ENCODE assay signal across 13 cellular contexts in genomic region chr3:120773932-120774331, GRCh38. TPM values are rescaled to one million over a fixed set of nuclear protein-coding genes. Genes with fewer than 3 reads are reported as not detected.
DNase-seq lines count a peak whose midpoint lies in the region; ATAC-seq lines count a peak whose summit lies in the region.
"Had no signal": no experiment of that assay in that cellular context is flagged by ENCODE, and none has a peak within 500 bp of the region (broad histone marks: within the 10 kb centered on the region; RNA-seq: fewer than 3 reads in every experiment).

No MANE protein-coding gene starts in this region.

- no peaks in the 10 kb centered on the region for H3K9me3 Mint-ChIP-seq in activated naive CD8-positive, alpha-beta T cell treated with anti-CD3 and anti-CD28 coated beads, Interleukin-2, amount 50 U/mL, for 24 hours
- H3K9me3 Mint-ChIP-seq in activated CD4-positive, alpha-beta memory T cell treated with anti-CD3 and anti-CD28 coated beads for 36 hours = no peaks in the 10 kb centered on the region
- H3K9me3 Mint-ChIP-seq: central memory CD8-positive, alpha-beta T cell; nephron had no signal

- peak; percentile 89 for ATAC-seq in GM21381 (IDR thresholded peaks at IDR 0.05; ENCODE audit: unreplicated experiment)
- ATAC-seq in HG03108 (IDR thresholded peaks at IDR 0.05; ENCODE audit: unreplicated experiment) = peak; percentile 69
- peak; percentile 96 for ATAC-seq in activated naive CD8-positive, alpha-beta T cell treated with anti-CD3 and anti-CD28 coated beads, Interleukin-2, amount 50 U/mL, for 24 hours

- peaks cover 16% of the 10 kb centered on the region for H3K36me3 Mint-ChIP-seq in activated naive CD8-positive, alpha-beta T cell treated with anti-CD3 and anti-CD28 coated beads, Interleukin-2, amount 50 U/mL, for 24 hours (ENCODE audit: low read depth)
- peaks cover 11% of the 10 kb centered on the region for H3K36me3 Mint-ChIP-seq in activated CD4-positive, alpha-beta memory T cell treated with anti-CD3 and anti-CD28 coated beads for 36 hours

- CTCF ChIA-PET in activated CD4-positive, alpha-beta memory T cell treated with anti-CD3 and anti-CD28 coated beads for 36 hours (lab: Charles Lee) = no interaction called here

- no peaks in the 10 kb centered on the region for H3K27me3 Mint-ChIP-seq in activated naive CD8-positive, alpha-beta T cell treated with anti-CD3 and anti-CD28 coated beads, Interleukin-2, amount 50 U/mL, for 24 hours
- no peaks in the 10 kb centered on the region for H3K27me3 Mint-ChIP-seq in activated CD4-positive, alpha-beta memory T cell treated with anti-CD3 and anti-CD28 coated beads for 36 hours
- H3K27me3 Mint-ChIP-seq: central memory CD8-positive, alpha-beta T cell had no signal

- DNase-seq in EH (ENCODE audit: low read depth) (peak; percentile 44), cortex of kidney (lab: John Stamatoyannopoulos, UW) (no peak), NCI-H2029 treated with DMSO at 0.1 percent for 48 hours (lab: John Stamatoyannopoulos, UW) (no peak), COR-L47 (lab: John Stamatoyannopoulos, UW) (no peak)
- no peak for DNase-seq in activated naive CD8-positive, alpha-beta T cell treated with anti-CD3 and anti-CD28 coated beads, Interleukin-2, amount 50 U/mL, for 24 hours
- DNase-seq in activated CD4-positive, alpha-beta memory T cell treated with anti-CD3 and anti-CD28 coated beads for 36 hours = no peak
- DNase-seq: C1 segment of cervical spinal cord; Karpas-422; stimulated activated CD4-positive, alpha-beta T cell treated with anti-CD3 and anti-CD28 coated beads, Interleukin-4, amount 100 ng/mL, for 4 hours had no signal

- POLR2A ChIA-PET in activated CD4-positive, alpha-beta memory T cell treated with anti-CD3 and anti-CD28 coated beads for 36 hours (lab: Charles Lee) = interaction anchor here (0.6 kb wide), 2 partner anchors 176 to 178 kb away, joined by 3 read pairs; no protein-coding TSS in a partner anchor

- intact Hi-C loops in activated CD4-positive, alpha-beta memory T cell treated with anti-CD3 and anti-CD28 coated beads for 36 hours (cut with micrococcal nuclease) = loop anchor here (1.0 kb wide), 1 partner anchor 32 kb away; the partner anchor contains the start of genes GTF2E1 and RABL3

- H3K27ac Mint-ChIP-seq in activated naive CD8-positive, alpha-beta T cell treated with anti-CD3 and anti-CD28 coated beads, Interleukin-2, amount 50 U/mL, for 24 hours = no peak overlapping the region
- no peak overlapping the region for H3K27ac Mint-ChIP-seq in activated CD4-positive, alpha-beta memory T cell treated with anti-CD3 and anti-CD28 coated beads for 36 hours
- H3K27ac Mint-ChIP-seq: nephron had no signal

- no peak overlapping the region for H3K4me3 Mint-ChIP-seq in activated naive CD8-positive, alpha-beta T cell treated with anti-CD3 and anti-CD28 coated beads, Interleukin-2, amount 50 U/mL, for 24 hours
- no peak overlapping the region for H3K4me3 Mint-ChIP-seq in activated CD4-positive, alpha-beta memory T cell treated with anti-CD3 and anti-CD28 coated beads for 36 hours
- H3K4me3 Mint-ChIP-seq: central memory CD8-positive, alpha-beta T cell; nephron had no signal

- H3K4me1 Mint-ChIP-seq in activated naive CD8-positive, alpha-beta T cell treated with anti-CD3 and anti-CD28 coated beads, Interleukin-2, amount 50 U/mL, for 24 hours = peaks cover 9% of the 10 kb centered on the region
- H3K4me1 Mint-ChIP-seq in activated CD4-positive, alpha-beta memory T cell treated with anti-CD3 and anti-CD28 coated beads for 36 hours (ENCODE audit: low read depth) = peaks cover 7% of the 10 kb centered on the region
- H3K4me1 Mint-ChIP-seq: nephron had no signal

RNA-seq across cellular contexts. Expression of gene GTF2E1, which starts 31.4 kb away (rescaled TPM):
- 10 to 100 TPM; 18.4 to 19.8 TPM for total RNA-seq in activated CD4-positive, alpha-beta memory T cell treated with anti-CD3 and anti-CD28 coated beads for 36 hours

RNA-seq across cellular contexts. Expression of gene RABL3, which starts 31.6 kb away (rescaled TPM):
- 10 to 100 TPM; 28.7 to 30.0 TPM for total RNA-seq in activated CD4-positive, alpha-beta memory T cell treated with anti-CD3 and anti-CD28 coated beads for 36 hours
